ENCODE assay signal across 20 cellular contexts in genomic region chr5:1189269-1189668, GRCh38. TPM values are rescaled to one million over a fixed set of nuclear protein-coding genes. Genes with fewer than 3 reads are reported as not detected.
A peak's percentile ranks its signal among the peaks of the same experiment; 100 is the strongest.
DNase-seq lines count a peak whose midpoint lies in the region; ATAC-seq and TF ChIP-seq lines count a peak whose summit lies in the region.
"Had no signal": no experiment of that assay in that cellular context is flagged by ENCODE, and none has a peak within 500 bp of the region (broad histone marks: within the 10 kb centered on the region; RNA-seq: fewer than 3 reads in every experiment).

No MANE protein-coding gene starts in this region.

- no peaks in the 10 kb centered on the region for H3K9me3 Mint-ChIP-seq in activated CD4-positive, alpha-beta T cell treated with anti-CD3 and anti-CD28 coated beads, Interleukin-2, amount 10 ng/mL, durations not matched to agents 24 days and 14 days
- H3K9me3 Mint-ChIP-seq in glutamatergic neuron (ENCODE audit: unreplicated experiment), result no peaks in the 10 kb centered on the region
- H3K9me3 Mint-ChIP-seq in activated CD4-positive, alpha-beta memory T cell treated with anti-CD3 and anti-CD28 coated beads for 36 hours, result no peaks in the 10 kb centered on the region
- H3K9me3 Mint-ChIP-seq: CD4-positive, CD25-positive, alpha-beta regulatory T cell; CD8-positive, alpha-beta T cell; GM23338; H9; HFFc6 had no signal

- no peaks in the 10 kb centered on the region for H3K36me3 Mint-ChIP-seq in activated CD4-positive, alpha-beta T cell treated with anti-CD3 and anti-CD28 coated beads, Interleukin-2, amount 10 ng/mL, durations not matched to agents 24 days and 14 days (ENCODE audit: low read depth)
- H3K36me3 Mint-ChIP-seq in glutamatergic neuron (ENCODE audit: unreplicated experiment), result no peaks in the 10 kb centered on the region
- H3K36me3 Mint-ChIP-seq in activated CD4-positive, alpha-beta memory T cell treated with anti-CD3 and anti-CD28 coated beads for 36 hours, result no peaks in the 10 kb centered on the region
- H3K36me3 Mint-ChIP-seq: CD4-positive, CD25-positive, alpha-beta regulatory T cell; CD8-positive, alpha-beta T cell had no signal

- CTCF ChIA-PET in activated CD4-positive, alpha-beta memory T cell treated with anti-CD3 and anti-CD28 coated beads for 36 hours (lab: Charles Lee), result no interaction called here

- no peaks in the 10 kb centered on the region for H3K9me3 ChIP-seq in RWPE2 (ENCODE audit: severe bottlenecking)
- H3K9me3 ChIP-seq: BLaER1, Caco-2 had no signal

- TF ChIP-seq CTCF in RWPE2 (IDR thresholded peaks at IDR 0.05; ENCODE audit: poor library complexity, severe bottlenecking), result no peak
- TF ChIP-seq CTCF in glutamatergic neuron (IDR thresholded peaks at IDR 0.05; ENCODE audit: partially characterized antibody, unreplicated experiment), result no peak

- ATAC-seq in RWPE2 (ENCODE audit: low read depth) (no peak), GM19463 (IDR thresholded peaks at IDR 0.05; ENCODE audit: unreplicated experiment) (no peak), GM18505 (IDR thresholded peaks at IDR 0.05; ENCODE audit: unreplicated experiment) (no peak)
- ATAC-seq: CD8-positive, alpha-beta T cell; GM23338 had no signal

- TF ChIP-seq POLR2A in GM18505 (IDR thresholded peaks at IDR 0.05; ENCODE audit: borderline replicate concordance, extremely low read depth, insufficient read depth, insufficient read length), result no peak

- H3K27ac ChIP-seq in RWPE2 (ENCODE audit: poor library complexity, severe bottlenecking), result no peak overlapping the region
- H3K27ac ChIP-seq: BLaER1, C4-2B had no signal

- H3K27me3 ChIP-seq in RWPE2 (ENCODE audit: insufficient read depth, poor library complexity, severe bottlenecking), result peaks cover 21% of the 10 kb centered on the region

- no peak overlapping the region for H3K27ac Mint-ChIP-seq in activated CD4-positive, alpha-beta T cell treated with anti-CD3 and anti-CD28 coated beads, Interleukin-2, amount 10 ng/mL, durations not matched to agents 24 days and 14 days
- H3K27ac Mint-ChIP-seq in glutamatergic neuron (ENCODE audit: unreplicated experiment), result no peak overlapping the region
- no peak overlapping the region for H3K27ac Mint-ChIP-seq in activated CD4-positive, alpha-beta memory T cell treated with anti-CD3 and anti-CD28 coated beads for 36 hours
- H3K27ac Mint-ChIP-seq: B cell; CD8-positive, alpha-beta T cell; GM23338; H9; HFFc6 had no signal

- POLR2A ChIA-PET in activated CD4-positive, alpha-beta memory T cell treated with anti-CD3 and anti-CD28 coated beads for 36 hours (lab: Charles Lee), result no interaction called here

- no peak overlapping the region for H3K4me3 ChIP-seq in RWPE2 (ENCODE audit: severe bottlenecking)
- H3K4me3 ChIP-seq: BLaER1, GM23338 had no signal

- intact Hi-C loops in activated CD4-positive, alpha-beta T cell treated with anti-CD3 and anti-CD28 coated beads, Interleukin-2, amount 10 ng/mL, durations not matched to agents 24 days and 14 days (cut with micrococcal nuclease), result no loop called here
- intact Hi-C loops in activated CD4-positive, alpha-beta memory T cell treated with anti-CD3 and anti-CD28 coated beads for 36 hours (cut with micrococcal nuclease), result no loop called here

- H3K4me1 ChIP-seq in RWPE2 (ENCODE audit: insufficient read depth, poor library complexity, severe bottlenecking), result no peaks in the 10 kb centered on the region

- H3K4me3 Mint-ChIP-seq in activated CD4-positive, alpha-beta T cell treated with anti-CD3 and anti-CD28 coated beads, Interleukin-2, amount 10 ng/mL, durations not matched to agents 24 days and 14 days, result no peak overlapping the region
- H3K4me3 Mint-ChIP-seq in glutamatergic neuron (ENCODE audit: unreplicated experiment), result no peak overlapping the region
- H3K4me3 Mint-ChIP-seq in activated CD4-positive, alpha-beta memory T cell treated with anti-CD3 and anti-CD28 coated beads for 36 hours, result no peak overlapping the region
- H3K4me3 Mint-ChIP-seq: B cell; CD4-positive, CD25-positive, alpha-beta regulatory T cell; CD8-positive, alpha-beta T cell; GM23338; H9; HFFc6 had no signal

- peaks cover 19% of the 10 kb centered on the region for H3K27me3 Mint-ChIP-seq in activated CD4-positive, alpha-beta T cell treated with anti-CD3 and anti-CD28 coated beads, Interleukin-2, amount 10 ng/mL, durations not matched to agents 24 days and 14 days
- H3K27me3 Mint-ChIP-seq in glutamatergic neuron (ENCODE audit: unreplicated experiment), result peaks cover 5% of the 10 kb centered on the region
- H3K27me3 Mint-ChIP-seq in activated CD4-positive, alpha-beta memory T cell treated with anti-CD3 and anti-CD28 coated beads for 36 hours, result peaks cover 21% of the 10 kb centered on the region

- DNase-seq in activated CD4-positive, alpha-beta T cell treated with anti-CD3 and anti-CD28 coated beads, Interleukin-2, amount 10 ng/mL, durations not matched to agents 24 days and 14 days, result peak; percentile 26
- DNase-seq in activated CD4-positive, alpha-beta T cell treated with anti-CD3 and anti-CD28 coated beads, Interleukin-2, amount 50 U/mL, for 4 hours, result no peak
- DNase-seq in RWPE2 (ENCODE audit: low spot score), result peak; percentile 45
- DNase-seq in glutamatergic neuron, result peak; percentile 5
- DNase-seq in mesenteric fat pad (ENCODE audit: low spot score), result peak; percentile 87
- DNase-seq in activated CD4-positive, alpha-beta memory T cell treated with anti-CD3 and anti-CD28 coated beads for 36 hours, result no peak
- DNase-seq: Caco-2; CD4-positive, CD25-positive, alpha-beta regulatory T cell; CD8-positive, alpha-beta T cell; DMS153; DND-41; H9; HFFc6 had no signal

- no peaks in the 10 kb centered on the region for H3K36me3 ChIP-seq in RWPE2 (ENCODE audit: low read depth)
- H3K36me3 ChIP-seq: BLaER1 had no signal

- H3K4me1 Mint-ChIP-seq in activated CD4-positive, alpha-beta T cell treated with anti-CD3 and anti-CD28 coated beads, Interleukin-2, amount 10 ng/mL, durations not matched to agents 24 days and 14 days, result no peaks in the 10 kb centered on the region
- H3K4me1 Mint-ChIP-seq in glutamatergic neuron (ENCODE audit: low read depth, unreplicated experiment), result no peaks in the 10 kb centered on the region
- no peaks in the 10 kb centered on the region for H3K4me1 Mint-ChIP-seq in activated CD4-positive, alpha-beta memory T cell treated with anti-CD3 and anti-CD28 coated beads for 36 hours (ENCODE audit: low read depth)
- H3K4me1 Mint-ChIP-seq: CD4-positive, CD25-positive, alpha-beta regulatory T cell; GM23338 had no signal

RNA-seq across cellular contexts. Expression of gene SLC6A19, which starts 12.1 kb away (rescaled TPM):
- total RNA-seq in activated CD4-positive, alpha-beta T cell treated with anti-CD3 and anti-CD28 coated beads, Interleukin-2, amount 10 ng/mL, durations not matched to agents 24 days and 14 days, result not detected in 2 replicates
- total RNA-seq in glutamatergic neuron (ENCODE audit: unreplicated experiment) (not detected), mesenteric fat pad (0.32 TPM)
- not detected for total RNA-seq in activated CD4-positive, alpha-beta memory T cell treated with anti-CD3 and anti-CD28 coated beads for 36 hours
- total RNA-seq: B cell; CD4-positive, CD25-positive, alpha-beta regulatory T cell; CD8-positive, alpha-beta T cell; GM23338; H4; H9; HFFc6 had no signal

RNA-seq across cellular contexts. Expression of gene SLC6A18, which starts 35.9 kb away (rescaled TPM):
- total RNA-seq in activated CD4-positive, alpha-beta T cell treated with anti-CD3 and anti-CD28 coated beads, Interleukin-2, amount 10 ng/mL, durations not matched to agents 24 days and 14 days, result not detected in 2 replicates
- not detected for total RNA-seq in glutamatergic neuron (ENCODE audit: unreplicated experiment)
- total RNA-seq in mesenteric fat pad, result not detected
- total RNA-seq in activated CD4-positive, alpha-beta memory T cell treated with anti-CD3 and anti-CD28 coated beads for 36 hours, result not detected
- total RNA-seq: B cell; Caco-2; CD4-positive, CD25-positive, alpha-beta regulatory T cell; CD8-positive, alpha-beta T cell; GM23338; H4; H9; HFFc6 had no signal

Comparison
In these comparisons a context has a peak if more than half of its experiments do, and no peak if none do; other contexts are left out.
1. DNase-seq: peak in activated CD4-positive, alpha-beta T cell treated with anti-CD3 and anti-CD28 coated beads, Interleukin-2, amount 10 ng/mL, durations not matched to agents 24 days and 14 days (single experiment), RWPE2 (single experiment), glutamatergic neuron (single experiment) and mesenteric fat pad (single experiment); none in activated CD4-positive, alpha-beta T cell treated with anti-CD3 and anti-CD28 coated beads, Interleukin-2, amount 50 U/mL, for 4 hours (0 of 2) and activated CD4-positive, alpha-beta memory T cell treated with anti-CD3 and anti-CD28 coated beads for 36 hours (single experiment).